1 cellular context compared by ENCODE assay signal in the genomic region with DNA sequence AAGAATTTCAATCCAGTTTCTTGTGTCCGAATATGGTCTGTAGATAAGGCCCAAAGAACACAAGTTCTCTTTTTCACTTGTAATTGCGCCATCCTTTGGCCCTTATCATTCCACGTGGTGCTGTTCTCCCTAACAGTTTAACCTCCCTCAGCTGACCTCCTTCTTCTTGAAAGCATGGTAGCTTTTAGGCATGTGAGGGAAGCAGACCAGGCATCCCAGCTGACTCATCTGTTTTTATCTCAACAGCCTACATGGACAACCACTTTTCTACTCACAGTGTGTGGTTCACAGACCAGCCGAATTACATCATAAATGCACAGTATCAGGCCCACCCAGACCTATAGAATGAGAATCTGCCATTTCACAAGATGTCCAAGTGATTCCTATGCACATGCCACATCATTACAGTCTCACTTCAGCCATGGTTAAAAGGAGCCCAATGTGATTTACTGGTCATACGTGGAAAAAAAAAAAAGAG.
A peak's percentile ranks its signal among the peaks of the same experiment; 100 is the strongest.
TF ChIP-seq lines count a peak whose summit lies in the region.

No MANE protein-coding gene starts in this region.

TF ChIP-seq in HepG2, 621 proteins besides CTCF, POLR2A, EP300 and RAD21 (continued from another document):
- TF ChIP-seq ZXDC (CRISPR knock-in tag; IDR thresholded peaks at IDR 0.05) (0 out of 2 replicates have a peak, but pooled peaks have one; percentile 45), THRA (CRISPR knock-in tag; IDR thresholded peaks at IDR 0.05; ENCODE audit: borderline replicate concordance) (peak; percentile 71; the same call in 1 of the 2 replicates), ZNF569 (CRISPR knock-in tag; IDR thresholded peaks at IDR 0.05; ENCODE audit: borderline replicate concordance) (no peak), MTF2 (CRISPR knock-in tag; IDR thresholded peaks at IDR 0.05; ENCODE audit: borderline replicate concordance) (no peak), PCBP2 (optimal IDR thresholded peaks at IDR 0.05; ENCODE audit: low read depth, low read length, poor library complexity, severe bottlenecking) (no peak), GPN1 (CRISPR knock-in tag; IDR thresholded peaks at IDR 0.05; ENCODE audit: borderline replicate concordance) (no peak), ZSCAN22 (CRISPR knock-in tag; IDR thresholded peaks at IDR 0.05) (no peak), ZBTB7B (CRISPR knock-in tag; IDR thresholded peaks at IDR 0.05) (peak; percentile 53; the same call in 1 of the 2 replicates), FOSL1 (CRISPR knock-in tag; IDR thresholded peaks at IDR 0.05; ENCODE audit: borderline replicate concordance) (peak; percentile 51; the same call in 1 of the 2 replicates), PRDM15 (CRISPR knock-in tag; IDR thresholded peaks at IDR 0.05) (no peak), MAX (IDR thresholded peaks at IDR 0.05) (peak; percentile 98), ZSCAN5A (CRISPR knock-in tag; IDR thresholded peaks at IDR 0.05; ENCODE audit: borderline replicate concordance) (no peak), MAFF (IDR thresholded peaks at IDR 0.05; ENCODE audit: low read depth, low read length) (peak; percentile 89), FOXK1 (CRISPR knock-in tag; IDR thresholded peaks at IDR 0.05; ENCODE audit: borderline replicate concordance, low read depth) (peak; percentile 44; the same call in 1 of the 2 replicates), JUND (CRISPR knock-in tag; IDR thresholded peaks at IDR 0.05) (0 out of 2 replicates have a peak, but pooled peaks have one; percentile 17), IRF2 (CRISPR knock-in tag; IDR thresholded peaks at IDR 0.05) (peak; percentile 82; the same call in 1 of the 2 replicates), KLF16 (CRISPR knock-in tag; IDR thresholded peaks at IDR 0.05) (peak in 1 of 2 experiments; percentile 83; a peak in 2 of 4 replicates), DNMT3B (CRISPR knock-in tag; conservative IDR thresholded peaks at IDR 0.05) (no peak), HDAC6 (IDR thresholded peaks at IDR 0.05; ENCODE audit: low read depth, low read length) (no peak), ZNF746 (CRISPR knock-in tag; IDR thresholded peaks at IDR 0.05) (peak; percentile 39; the same call in 1 of the 2 replicates), STAG1 (CRISPR knock-in tag; IDR thresholded peaks at IDR 0.05) (peak; percentile 19; the same call in 1 of the 2 replicates)
- TF ChIP-seq, protein P1, sequence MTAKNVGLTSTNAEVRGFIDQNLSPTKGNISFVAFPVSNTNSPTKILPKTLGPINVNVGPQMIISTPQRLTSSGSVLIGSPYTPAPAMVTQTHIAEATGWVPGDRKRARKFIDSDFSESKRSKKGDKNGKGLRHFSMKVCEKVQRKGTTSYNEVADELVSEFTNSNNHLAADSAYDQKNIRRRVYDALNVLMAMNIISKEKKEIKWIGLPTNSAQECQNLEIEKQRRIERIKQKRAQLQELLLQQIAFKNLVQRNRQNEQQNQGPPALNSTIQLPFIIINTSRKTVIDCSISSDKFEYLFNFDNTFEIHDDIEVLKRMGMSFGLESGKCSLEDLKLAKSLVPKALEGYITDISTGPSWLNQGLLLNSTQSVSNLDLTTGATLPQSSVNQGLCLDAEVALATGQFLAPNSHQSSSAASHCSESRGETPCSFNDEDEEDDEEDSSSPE (CRISPR knock-in tag; IDR thresholded peaks at IDR 0.05): peak; percentile 41; the same call in 1 of the 2 replicates
